In the genomic region with DNA sequence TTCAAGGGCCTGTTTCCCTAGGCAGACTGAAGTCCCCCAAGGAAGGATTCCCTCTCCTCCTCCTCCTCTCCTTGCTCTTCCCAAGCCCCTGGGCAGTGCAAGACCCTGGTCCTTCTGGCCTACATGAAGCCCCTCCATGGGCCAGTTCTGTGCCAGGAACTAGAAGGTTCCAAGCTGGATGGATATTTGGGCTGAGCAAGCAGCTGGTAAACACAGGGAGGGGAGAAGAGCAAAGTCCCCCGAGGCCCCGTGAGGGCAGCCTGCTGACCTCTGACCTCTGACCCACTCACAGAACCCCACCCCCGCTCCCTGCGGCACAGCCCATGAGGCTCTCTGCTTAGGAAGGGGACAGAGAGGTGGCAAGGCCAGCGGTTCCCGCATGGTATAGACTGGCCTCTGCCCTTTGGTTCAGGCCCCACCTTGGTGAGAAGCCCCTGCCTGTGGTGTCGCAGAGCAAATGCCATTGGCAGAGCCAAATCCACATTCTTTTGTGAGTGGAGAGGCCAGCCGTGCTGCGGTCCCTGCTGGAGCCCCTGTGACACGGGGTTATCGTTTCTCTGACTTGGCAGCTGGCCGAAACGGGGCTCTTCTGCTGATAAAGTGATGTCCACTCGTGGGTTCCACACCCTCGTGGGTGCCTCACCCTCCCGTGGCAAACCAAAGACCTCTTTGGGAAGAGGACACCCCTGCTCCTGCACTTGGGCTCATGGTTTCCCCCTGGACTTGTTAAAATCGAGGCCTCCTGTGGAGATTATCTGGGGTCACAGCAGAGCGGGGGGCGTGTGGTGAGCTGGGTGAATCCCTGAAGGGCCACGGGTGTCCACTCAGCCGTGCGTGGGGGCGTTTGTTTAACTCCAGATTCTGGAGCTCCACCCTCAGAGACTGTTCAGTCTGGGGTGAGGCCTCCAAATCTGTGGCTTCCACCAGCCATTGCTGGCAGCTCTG, we compare ENCODE assay signal across 1 cellular context.
A peak's percentile ranks its signal among the peaks of the same experiment; 100 is the strongest.
TF ChIP-seq lines count a peak whose summit lies in the region.

No MANE protein-coding gene starts in this region.

TF ChIP-seq in HepG2, 621 proteins besides CTCF, POLR2A, EP300 and RAD21 (continued from another document and continues in another):
- TF ChIP-seq, protein P1, sequence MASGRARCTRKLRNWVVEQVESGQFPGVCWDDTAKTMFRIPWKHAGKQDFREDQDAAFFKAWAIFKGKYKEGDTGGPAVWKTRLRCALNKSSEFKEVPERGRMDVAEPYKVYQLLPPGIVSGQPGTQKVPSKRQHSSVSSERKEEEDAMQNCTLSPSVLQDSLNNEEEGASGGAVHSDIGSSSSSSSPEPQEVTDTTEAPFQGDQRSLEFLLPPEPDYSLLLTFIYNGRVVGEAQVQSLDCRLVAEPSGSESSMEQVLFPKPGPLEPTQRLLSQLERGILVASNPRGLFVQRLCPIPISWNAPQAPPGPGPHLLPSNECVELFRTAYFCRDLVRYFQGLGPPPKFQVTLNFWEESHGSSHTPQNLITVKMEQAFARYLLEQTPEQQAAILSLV (CRISPR knock-in tag; IDR thresholded peaks at IDR 0.05; ENCODE audit: borderline replicate concordance) = no peak; the same call in 1 of the 2 replicates
- TF ChIP-seq ZMYM3 (CRISPR knock-in tag; IDR thresholded peaks at IDR 0.05) (peak; percentile 24; the same call in 1 of the 2 replicates), NR3C1 (CRISPR knock-in tag; IDR thresholded peaks at IDR 0.05) (no peak), POLR2AphosphoS2 (IDR thresholded peaks at IDR 0.05; ENCODE audit: low read depth, low read length) (no peak), SRF (IDR thresholded peaks at IDR 0.05; ENCODE audit: low read depth, low read length) (no peak), MTF1 (CRISPR knock-in tag; IDR thresholded peaks at IDR 0.05) (no peak), SOX6 (IDR thresholded peaks at IDR 0.05) (no peak), SOX6 (CRISPR knock-in tag; IDR thresholded peaks at IDR 0.05) (peak; percentile 64), MAF1 (CRISPR knock-in tag; IDR thresholded peaks at IDR 0.05; ENCODE audit: borderline replicate concordance) (no peak), NFRKB (IDR thresholded peaks at IDR 0.05) (no peak), ZFY (CRISPR knock-in tag; IDR thresholded peaks at IDR 0.05) (no peak), ZNF260 (CRISPR knock-in tag; IDR thresholded peaks at IDR 0.05; ENCODE audit: borderline replicate concordance, low read depth) (no peak), SP2 (CRISPR knock-in tag; IDR thresholded peaks at IDR 0.05) (0 out of 2 replicates have a peak, but pooled peaks have one; percentile 32), ZNF251 (CRISPR knock-in tag; IDR thresholded peaks at IDR 0.05) (no peak), ZNF335 (CRISPR knock-in tag; IDR thresholded peaks at IDR 0.05) (no peak), ZNF552 (CRISPR knock-in tag; IDR thresholded peaks at IDR 0.05; ENCODE audit: borderline replicate concordance) (0 out of 2 replicates have a peak, but pooled peaks have one; percentile 47), HNRNPUL1 (IDR thresholded peaks at IDR 0.05; ENCODE audit: low read depth, low read length) (no peak), ZNF788 (CRISPR knock-in tag; IDR thresholded peaks at IDR 0.05; ENCODE audit: borderline replicate concordance) (peak; percentile 40; the same call in 1 of the 2 replicates), PRPF4 (IDR thresholded peaks at IDR 0.05; ENCODE audit: low read depth, low read length, poor library complexity, severe bottlenecking) (no peak), SMAD9 (CRISPR knock-in tag; IDR thresholded peaks at IDR 0.05) (no peak), ZNF30 (CRISPR knock-in tag; IDR thresholded peaks at IDR 0.05) (no peak), KDM5A (IDR thresholded peaks at IDR 0.05; ENCODE audit: borderline replicate concordance, low read length) (no peak), ZNF446 (CRISPR knock-in tag; IDR thresholded peaks at IDR 0.05) (no peak), ZNF432 (CRISPR knock-in tag; IDR thresholded peaks at IDR 0.05; ENCODE audit: borderline replicate concordance) (no peak), ZFP36L2 (CRISPR knock-in tag; IDR thresholded peaks at IDR 0.05) (no peak), ZNF839 (CRISPR knock-in tag; IDR thresholded peaks at IDR 0.05; ENCODE audit: borderline replicate concordance) (no peak), ZNF558 (CRISPR knock-in tag; IDR thresholded peaks at IDR 0.05; ENCODE audit: borderline replicate concordance) (no peak), ZNF34 (CRISPR knock-in tag; IDR thresholded peaks at IDR 0.05; ENCODE audit: borderline replicate concordance) (no peak)
- TF ChIP-seq, protein P2, sequence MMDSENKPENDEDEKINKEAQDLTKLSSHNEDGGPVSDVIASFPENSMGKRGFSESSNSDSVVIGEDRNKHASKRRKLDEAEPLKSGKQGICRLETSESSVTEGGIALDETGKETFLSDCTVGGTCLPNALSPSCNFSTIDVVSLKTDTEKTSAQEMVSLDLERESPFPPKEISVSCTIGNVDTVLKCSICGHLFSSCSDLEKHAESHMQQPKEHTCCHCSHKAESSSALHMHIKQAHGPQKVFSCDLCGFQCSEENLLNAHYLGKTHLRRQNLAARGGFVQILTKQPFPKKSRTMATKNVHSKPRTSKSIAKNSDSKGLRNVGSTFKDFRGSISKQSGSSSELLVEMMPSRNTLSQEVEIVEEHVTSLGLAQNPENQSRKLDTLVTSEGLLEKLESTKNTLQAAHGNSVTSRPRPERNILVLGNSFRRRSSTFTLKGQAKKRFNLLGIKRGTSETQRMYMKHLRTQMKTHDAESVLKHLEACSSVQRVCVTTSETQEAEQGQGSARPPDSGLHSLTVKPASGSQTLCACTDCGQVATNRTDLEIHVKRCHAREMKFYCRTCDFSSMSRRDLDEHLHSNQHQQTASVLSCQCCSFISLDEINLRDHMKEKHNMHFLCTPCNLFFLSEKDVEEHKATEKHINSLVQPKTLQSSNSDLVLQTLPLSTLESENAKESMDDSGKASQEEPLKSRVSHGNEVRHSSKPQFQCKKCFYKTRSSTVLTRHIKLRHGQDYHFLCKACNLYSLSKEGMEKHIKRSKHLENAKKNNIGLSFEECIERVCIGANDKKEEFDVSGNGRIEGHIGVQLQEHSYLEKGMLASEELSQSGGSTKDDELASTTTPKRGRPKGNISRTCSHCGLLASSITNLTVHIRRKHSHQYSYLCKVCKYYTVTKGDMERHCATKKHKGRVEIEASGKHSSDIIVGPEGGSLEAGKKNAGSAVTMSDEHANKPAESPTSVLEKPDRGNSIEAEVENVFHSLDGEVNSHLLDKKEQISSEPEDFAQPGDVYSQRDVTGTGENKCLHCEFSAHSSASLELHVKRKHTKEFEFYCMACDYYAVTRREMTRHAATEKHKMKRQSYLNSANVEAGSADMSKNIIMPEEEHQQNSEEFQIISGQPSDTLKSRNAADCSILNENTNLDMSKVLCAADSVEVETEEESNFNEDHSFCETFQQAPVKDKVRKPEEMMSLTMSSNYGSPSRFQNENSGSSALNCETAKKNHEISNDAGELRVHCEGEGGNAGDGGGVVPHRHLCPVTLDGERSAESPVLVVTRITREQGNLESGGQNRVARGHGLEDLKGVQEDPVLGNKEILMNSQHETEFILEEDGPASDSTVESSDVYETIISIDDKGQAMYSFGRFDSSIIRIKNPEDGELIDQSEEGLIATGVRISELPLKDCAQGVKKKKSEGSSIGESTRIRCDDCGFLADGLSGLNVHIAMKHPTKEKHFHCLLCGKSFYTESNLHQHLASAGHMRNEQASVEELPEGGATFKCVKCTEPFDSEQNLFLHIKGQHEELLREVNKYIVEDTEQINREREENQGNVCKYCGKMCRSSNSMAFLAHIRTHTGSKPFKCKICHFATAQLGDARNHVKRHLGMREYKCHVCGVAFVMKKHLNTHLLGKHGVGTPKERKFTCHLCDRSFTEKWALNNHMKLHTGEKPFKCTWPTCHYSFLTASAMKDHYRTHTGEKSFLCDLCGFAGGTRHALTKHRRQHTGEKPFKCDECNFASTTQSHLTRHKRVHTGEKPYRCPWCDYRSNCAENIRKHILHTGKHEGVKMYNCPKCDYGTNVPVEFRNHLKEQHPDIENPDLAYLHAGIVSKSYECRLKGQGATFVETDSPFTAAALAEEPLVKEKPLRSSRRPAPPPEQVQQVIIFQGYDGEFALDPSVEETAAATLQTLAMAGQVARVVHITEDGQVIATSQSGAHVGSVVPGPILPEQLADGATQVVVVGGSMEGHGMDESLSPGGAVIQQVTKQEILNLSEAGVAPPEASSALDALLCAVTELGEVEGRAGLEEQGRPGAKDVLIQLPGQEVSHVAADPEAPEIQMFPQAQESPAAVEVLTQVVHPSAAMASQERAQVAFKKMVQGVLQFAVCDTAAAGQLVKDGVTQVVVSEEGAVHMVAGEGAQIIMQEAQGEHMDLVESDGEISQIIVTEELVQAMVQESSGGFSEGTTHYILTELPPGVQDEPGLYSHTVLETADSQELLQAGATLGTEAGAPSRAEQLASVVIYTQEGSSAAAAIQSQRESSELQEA (CRISPR knock-in tag; IDR thresholded peaks at IDR 0.05; ENCODE audit: not compliant biosample characterization) = peak; percentile 30
- TF ChIP-seq, protein P3, sequence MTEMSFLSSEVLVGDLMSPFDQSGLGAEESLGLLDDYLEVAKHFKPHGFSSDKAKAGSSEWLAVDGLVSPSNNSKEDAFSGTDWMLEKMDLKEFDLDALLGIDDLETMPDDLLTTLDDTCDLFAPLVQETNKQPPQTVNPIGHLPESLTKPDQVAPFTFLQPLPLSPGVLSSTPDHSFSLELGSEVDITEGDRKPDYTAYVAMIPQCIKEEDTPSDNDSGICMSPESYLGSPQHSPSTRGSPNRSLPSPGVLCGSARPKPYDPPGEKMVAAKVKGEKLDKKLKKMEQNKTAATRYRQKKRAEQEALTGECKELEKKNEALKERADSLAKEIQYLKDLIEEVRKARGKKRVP (CRISPR knock-in tag; IDR thresholded peaks at IDR 0.05) = no peak
- TF ChIP-seq, protein P4, sequence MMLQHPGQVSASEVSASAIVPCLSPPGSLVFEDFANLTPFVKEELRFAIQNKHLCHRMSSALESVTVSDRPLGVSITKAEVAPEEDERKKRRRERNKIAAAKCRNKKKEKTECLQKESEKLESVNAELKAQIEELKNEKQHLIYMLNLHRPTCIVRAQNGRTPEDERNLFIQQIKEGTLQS (CRISPR knock-in tag; IDR thresholded peaks at IDR 0.05) = no peak
- TF ChIP-seq, protein P5, sequence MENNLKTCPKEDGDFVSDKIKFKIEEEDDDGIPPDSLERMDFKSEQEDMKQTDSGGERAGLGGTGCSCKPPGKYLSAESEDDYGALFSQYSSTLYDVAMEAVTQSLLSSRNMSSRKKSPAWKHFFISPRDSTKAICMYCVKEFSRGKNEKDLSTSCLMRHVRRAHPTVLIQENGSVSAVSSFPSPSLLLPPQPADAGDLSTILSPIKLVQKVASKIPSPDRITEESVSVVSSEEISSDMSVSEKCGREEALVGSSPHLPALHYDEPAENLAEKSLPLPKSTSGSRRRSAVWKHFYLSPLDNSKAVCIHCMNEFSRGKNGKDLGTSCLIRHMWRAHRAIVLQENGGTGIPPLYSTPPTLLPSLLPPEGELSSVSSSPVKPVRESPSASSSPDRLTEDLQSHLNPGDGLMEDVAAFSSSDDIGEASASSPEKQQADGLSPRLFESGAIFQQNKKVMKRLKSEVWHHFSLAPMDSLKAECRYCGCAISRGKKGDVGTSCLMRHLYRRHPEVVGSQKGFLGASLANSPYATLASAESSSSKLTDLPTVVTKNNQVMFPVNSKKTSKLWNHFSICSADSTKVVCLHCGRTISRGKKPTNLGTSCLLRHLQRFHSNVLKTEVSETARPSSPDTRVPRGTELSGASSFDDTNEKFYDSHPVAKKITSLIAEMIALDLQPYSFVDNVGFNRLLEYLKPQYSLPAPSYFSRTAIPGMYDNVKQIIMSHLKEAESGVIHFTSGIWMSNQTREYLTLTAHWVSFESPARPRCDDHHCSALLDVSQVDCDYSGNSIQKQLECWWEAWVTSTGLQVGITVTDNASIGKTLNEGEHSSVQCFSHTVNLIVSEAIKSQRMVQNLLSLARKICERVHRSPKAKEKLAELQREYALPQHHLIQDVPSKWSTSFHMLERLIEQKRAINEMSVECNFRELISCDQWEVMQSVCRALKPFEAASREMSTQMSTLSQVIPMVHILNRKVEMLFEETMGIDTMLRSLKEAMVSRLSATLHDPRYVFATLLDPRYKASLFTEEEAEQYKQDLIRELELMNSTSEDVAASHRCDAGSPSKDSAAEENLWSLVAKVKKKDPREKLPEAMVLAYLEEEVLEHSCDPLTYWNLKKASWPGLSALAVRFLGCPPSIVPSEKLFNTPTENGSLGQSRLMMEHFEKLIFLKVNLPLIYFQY (CRISPR knock-in tag; IDR thresholded peaks at IDR 0.05; ENCODE audit: borderline replicate concordance) = peak; percentile 79; the same call in 1 of the 2 replicates
- TF ChIP-seq, protein P6, sequence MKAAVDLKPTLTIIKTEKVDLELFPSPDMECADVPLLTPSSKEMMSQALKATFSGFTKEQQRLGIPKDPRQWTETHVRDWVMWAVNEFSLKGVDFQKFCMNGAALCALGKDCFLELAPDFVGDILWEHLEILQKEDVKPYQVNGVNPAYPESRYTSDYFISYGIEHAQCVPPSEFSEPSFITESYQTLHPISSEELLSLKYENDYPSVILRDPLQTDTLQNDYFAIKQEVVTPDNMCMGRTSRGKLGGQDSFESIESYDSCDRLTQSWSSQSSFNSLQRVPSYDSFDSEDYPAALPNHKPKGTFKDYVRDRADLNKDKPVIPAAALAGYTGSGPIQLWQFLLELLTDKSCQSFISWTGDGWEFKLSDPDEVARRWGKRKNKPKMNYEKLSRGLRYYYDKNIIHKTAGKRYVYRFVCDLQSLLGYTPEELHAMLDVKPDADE (CRISPR knock-in tag; IDR thresholded peaks at IDR 0.05) = no peak
- TF ChIP-seq, protein P7, sequence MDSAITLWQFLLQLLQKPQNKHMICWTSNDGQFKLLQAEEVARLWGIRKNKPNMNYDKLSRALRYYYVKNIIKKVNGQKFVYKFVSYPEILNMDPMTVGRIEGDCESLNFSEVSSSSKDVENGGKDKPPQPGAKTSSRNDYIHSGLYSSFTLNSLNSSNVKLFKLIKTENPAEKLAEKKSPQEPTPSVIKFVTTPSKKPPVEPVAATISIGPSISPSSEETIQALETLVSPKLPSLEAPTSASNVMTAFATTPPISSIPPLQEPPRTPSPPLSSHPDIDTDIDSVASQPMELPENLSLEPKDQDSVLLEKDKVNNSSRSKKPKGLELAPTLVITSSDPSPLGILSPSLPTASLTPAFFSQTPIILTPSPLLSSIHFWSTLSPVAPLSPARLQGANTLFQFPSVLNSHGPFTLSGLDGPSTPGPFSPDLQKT (CRISPR knock-in tag; IDR thresholded peaks at IDR 0.05; ENCODE audit: borderline replicate concordance) = no peak
- TF ChIP-seq, protein P8, sequence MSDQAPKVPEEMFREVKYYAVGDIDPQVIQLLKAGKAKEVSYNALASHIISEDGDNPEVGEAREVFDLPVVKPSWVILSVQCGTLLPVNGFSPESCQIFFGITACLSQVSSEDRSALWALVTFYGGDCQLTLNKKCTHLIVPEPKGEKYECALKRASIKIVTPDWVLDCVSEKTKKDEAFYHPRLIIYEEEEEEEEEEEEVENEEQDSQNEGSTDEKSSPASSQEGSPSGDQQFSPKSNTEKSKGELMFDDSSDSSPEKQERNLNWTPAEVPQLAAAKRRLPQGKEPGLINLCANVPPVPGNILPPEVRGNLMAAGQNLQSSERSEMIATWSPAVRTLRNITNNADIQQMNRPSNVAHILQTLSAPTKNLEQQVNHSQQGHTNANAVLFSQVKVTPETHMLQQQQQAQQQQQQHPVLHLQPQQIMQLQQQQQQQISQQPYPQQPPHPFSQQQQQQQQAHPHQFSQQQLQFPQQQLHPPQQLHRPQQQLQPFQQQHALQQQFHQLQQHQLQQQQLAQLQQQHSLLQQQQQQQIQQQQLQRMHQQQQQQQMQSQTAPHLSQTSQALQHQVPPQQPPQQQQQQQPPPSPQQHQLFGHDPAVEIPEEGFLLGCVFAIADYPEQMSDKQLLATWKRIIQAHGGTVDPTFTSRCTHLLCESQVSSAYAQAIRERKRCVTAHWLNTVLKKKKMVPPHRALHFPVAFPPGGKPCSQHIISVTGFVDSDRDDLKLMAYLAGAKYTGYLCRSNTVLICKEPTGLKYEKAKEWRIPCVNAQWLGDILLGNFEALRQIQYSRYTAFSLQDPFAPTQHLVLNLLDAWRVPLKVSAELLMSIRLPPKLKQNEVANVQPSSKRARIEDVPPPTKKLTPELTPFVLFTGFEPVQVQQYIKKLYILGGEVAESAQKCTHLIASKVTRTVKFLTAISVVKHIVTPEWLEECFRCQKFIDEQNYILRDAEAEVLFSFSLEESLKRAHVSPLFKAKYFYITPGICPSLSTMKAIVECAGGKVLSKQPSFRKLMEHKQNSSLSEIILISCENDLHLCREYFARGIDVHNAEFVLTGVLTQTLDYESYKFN (CRISPR knock-in tag; conservative IDR thresholded peaks at IDR 0.05) = peak; percentile 84
